8 cellular contexts compared by ENCODE assay signal in genomic region chr3:50155491-50155878, GRCh38. TPM values are rescaled to one million over a fixed set of nuclear protein-coding genes. Genes with fewer than 3 reads are reported as not detected.
DNase-seq lines count a peak whose midpoint lies in the region; ATAC-seq, FAIRE-seq and TF ChIP-seq lines count a peak whose summit lies in the region.

No MANE protein-coding gene starts in this region.

- TF ChIP-seq EP300 in esophagus muscularis mucosa (IDR thresholded peaks at IDR 0.05) = no peak

- no peak for DNase-seq in CD8-positive, alpha-beta T cell
- DNase-seq in RWPE2 (ENCODE audit: low spot score) = no peak
- DNase-seq in esophagus muscularis mucosa (ENCODE audit: extremely low spot score) = no peak
- DNase-seq in pancreas = no peak
- DNase-seq in NOMO-1 treated with DMSO at 0.1 percent for 48 hours (lab: John Stamatoyannopoulos, UW; ENCODE audit: unreplicated experiment) = no peak

- H3K4me1 ChIP-seq in CD8-positive, alpha-beta T cell (ENCODE audit: insufficient read depth, low read length) = peaks cover 9% of the 10 kb centered on the region
- peaks cover 50% of the 10 kb centered on the region for H3K4me1 ChIP-seq in RWPE2 (ENCODE audit: insufficient read depth, poor library complexity, severe bottlenecking)
- H3K4me1 ChIP-seq in esophagus muscularis mucosa = peaks cover 22 to 65% (median 60%) of the 10 kb centered on the region in 4 donors
- peaks cover 0 to 3% (median 0%) of the 10 kb centered on the region in 3 donors for H3K4me1 ChIP-seq in pancreas

- peak overlapping the region; percentile 82 for H3K4me3 Mint-ChIP-seq in CD8-positive, alpha-beta T cell

- H3K27ac ChIP-seq in CD8-positive, alpha-beta T cell (ENCODE audit: low read depth, low read length) = no peak overlapping the region
- H3K27ac ChIP-seq in RWPE2 (ENCODE audit: poor library complexity, severe bottlenecking) = peak overlapping the region; percentile 97
- peak overlapping the region; percentile 78 to 85 (median 79) for H3K27ac ChIP-seq in esophagus muscularis mucosa (replicated peaks in 1 of 4)
- H3K27ac ChIP-seq in pancreas = peak overlapping the region in 1 of 4 donors; percentile 62

- WGBS in esophagus muscularis mucosa = 5% methylated on average over 6 of the region's 37 CpGs
- WGBS in pancreas, 2 donors = 2 to 6% methylated on average over 17 to 37 of the region's 37 CpGs

- H3K36me3 Mint-ChIP-seq in CD8-positive, alpha-beta T cell = no peaks in the 10 kb centered on the region

- H3K27ac Mint-ChIP-seq in CD8-positive, alpha-beta T cell = no peak overlapping the region

- peaks cover 9% of the 10 kb centered on the region for H3K27me3 ChIP-seq in CD8-positive, alpha-beta T cell (ENCODE audit: insufficient read depth, low read length)
- no peaks in the 10 kb centered on the region for H3K27me3 ChIP-seq in RWPE2 (ENCODE audit: insufficient read depth, poor library complexity, severe bottlenecking)
- peaks cover 0 to 8% (median 6%) of the 10 kb centered on the region in 4 donors for H3K27me3 ChIP-seq in esophagus muscularis mucosa
- H3K27me3 ChIP-seq in pancreas = no peaks in the 10 kb centered on the region

- H3K9me3 Mint-ChIP-seq in CD8-positive, alpha-beta T cell = no peaks in the 10 kb centered on the region

- FAIRE-seq in pancreas (lab: Jason Lieb, UNC) = no peak

- CTCF ChIA-PET in CD8-positive, alpha-beta T cell (lab: Charles Lee) = no interaction called here

- intact Hi-C loops in CD8-positive, alpha-beta T cell (cut with DNase I, micrococcal nuclease) = loop anchor here (1.0 to 2.0 kb wide), 2 partner anchors 67 kb away; partner anchors contain the start of gene RBM5 (in 2 of the 2)
- intact Hi-C loops in esophagus muscularis mucosa (cut with DNase I) (loop anchor here (2.0 kb wide), 1 partner anchor 33 kb away; no protein-coding TSS in a partner anchor), pancreas (cut with DNase I) (no loop called here)

- POLR2A ChIA-PET in CD8-positive, alpha-beta T cell (lab: Charles Lee) = no interaction called here

- peaks cover 29% of the 10 kb centered on the region for H3K27me3 Mint-ChIP-seq in CD8-positive, alpha-beta T cell (ENCODE audit: low read depth)

- no peak overlapping the region for H3K4me3 ChIP-seq in CD8-positive, alpha-beta T cell (ENCODE audit: low read depth, low read length)
- H3K4me3 ChIP-seq in RWPE2 (ENCODE audit: severe bottlenecking) (peak overlapping the region; percentile 64), esophagus muscularis mucosa (peak overlapping the region; percentile 59 to 78 (median 68)), pancreas (peak overlapping the region; percentile 23 to 57 (median 40))

- peaks cover 12% of the 10 kb centered on the region for H3K4me1 Mint-ChIP-seq in CD8-positive, alpha-beta T cell (ENCODE audit: low read depth)

- no peak for TF ChIP-seq POLR2A in esophagus muscularis mucosa (IDR thresholded peaks at IDR 0.05; ENCODE audit: low read depth)

- no peaks in the 10 kb centered on the region for H3K9me3 ChIP-seq in CD8-positive, alpha-beta T cell (ENCODE audit: low read length)
- H3K9me3 ChIP-seq in RWPE2 (ENCODE audit: severe bottlenecking) (no peaks in the 10 kb centered on the region), esophagus muscularis mucosa (no peaks in the 10 kb centered on the region), pancreas (no peaks in the 10 kb centered on the region)

- H3K36me3 ChIP-seq in CD8-positive, alpha-beta T cell (ENCODE audit: insufficient read depth, low read length) = no peaks in the 10 kb centered on the region
- peaks cover 25% of the 10 kb centered on the region for H3K36me3 ChIP-seq in RWPE2 (ENCODE audit: low read depth)
- no peaks in the 10 kb centered on the region for H3K36me3 ChIP-seq in esophagus muscularis mucosa
- no peaks in the 10 kb centered on the region for H3K36me3 ChIP-seq in pancreas

- no peak for TF ChIP-seq CTCF in CD8-positive, alpha-beta T cell (IDR thresholded peaks at IDR 0.05)
- TF ChIP-seq CTCF in RWPE2 (IDR thresholded peaks at IDR 0.05; ENCODE audit: poor library complexity, severe bottlenecking) (no peak), esophagus muscularis mucosa (IDR thresholded peaks at IDR 0.05) (no peak), pancreas (IDR thresholded peaks at IDR 0.05) (no peak)

- ATAC-seq in CD8-positive, alpha-beta T cell = no peak
- ATAC-seq in RWPE2 (ENCODE audit: low read depth) (no peak), pancreas (no peak), HG03520 (IDR thresholded peaks at IDR 0.05; ENCODE audit: unreplicated experiment) (no peak), HG02840 (IDR thresholded peaks at IDR 0.05; ENCODE audit: low FRiP score, unreplicated experiment) (no peak), HG03469 (IDR thresholded peaks at IDR 0.05; ENCODE audit: unreplicated experiment) (no peak)

RNA-seq across cellular contexts. Expression of gene SEMA3F, which starts 0.4 kb away (rescaled TPM):
- total RNA-seq in CD8-positive, alpha-beta T cell = under 1 TPM; 0.14 to 0.41 TPM
- total RNA-seq in esophagus muscularis mucosa = 10 to 100 TPM; 11.9 to 46.5 (median 23.3) TPM
- 1 to 10 TPM; 1.4 to 7.7 (median 2.9) TPM for total RNA-seq in pancreas
- polyA plus RNA-seq in pancreas = 1 to 10 TPM; 7.1 to 8.8 TPM

RNA-seq across cellular contexts. Expression of gene GNAT1, which starts 35.9 kb away (rescaled TPM):
- under 1 TPM; 0.28 to 0.30 TPM for total RNA-seq in CD8-positive, alpha-beta T cell
- total RNA-seq in esophagus muscularis mucosa (not detected), pancreas (not detected)
- not detected for polyA plus RNA-seq in pancreas

RNA-seq across cellular contexts. Expression of gene SLC38A3, which starts 49.6 kb away (rescaled TPM):
- total RNA-seq in CD8-positive, alpha-beta T cell = 1 to 10 TPM; 4.8 to 7.2 TPM
- total RNA-seq in esophagus muscularis mucosa = under 1 TPM in 2 of 4 donors, not detected in 2; 0.11 to 0.39 TPM
- 10 to 100 TPM; 21.2 to 57.9 (median 38.6) TPM for total RNA-seq in pancreas
- 10 to 100 TPM; 35.2 to 40.8 TPM for polyA plus RNA-seq in pancreas

Comparison
In these comparisons a context has a peak if more than half of its experiments do, and no peak if none do; other contexts are left out.
1. RNA of gene SLC38A3, which starts 49.6 kb away (total RNA-seq): 21.2 to 57.9 TPM in pancreas and 4.8 to 7.2 TPM in CD8-positive, alpha-beta T cell; 0.11 to 0.39 TPM in esophagus muscularis mucosa; every median in the first group is over 4 times any median in the second.
2. intact Hi-C loops: an anchor here in CD8-positive, alpha-beta T cell (1.0 to 2.0 kb wide) and esophagus muscularis mucosa (2.0 kb wide); none called in pancreas.